ENCODE assay signal across 1 cellular context in the genomic region with DNA sequence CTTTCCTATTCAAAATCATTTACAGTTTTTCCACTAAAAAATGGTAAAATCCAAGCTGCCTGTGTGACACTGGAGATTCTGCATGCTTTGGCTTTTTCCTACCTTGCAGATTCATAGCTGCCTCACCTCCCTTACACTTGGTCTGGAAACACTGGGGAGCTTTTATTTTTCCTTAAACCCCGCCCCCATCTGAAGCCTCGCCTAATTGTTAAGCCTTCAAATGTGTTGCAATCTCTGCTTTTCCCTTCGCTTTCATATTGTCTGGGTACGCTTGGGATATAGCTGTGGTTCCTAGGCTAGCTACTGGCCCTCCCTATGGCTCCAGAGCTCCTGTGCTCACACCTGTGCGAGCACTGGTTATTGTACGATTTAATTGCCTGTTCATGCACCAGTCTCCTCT.
TF ChIP-seq lines count a peak whose summit lies in the region.

No MANE protein-coding gene starts in this region.

TF ChIP-seq in H1, 55 proteins besides CTCF, POLR2A, EP300 and RAD21:
- TF ChIP-seq BRCA1 (IDR thresholded peaks at IDR 0.05; ENCODE audit: low read depth, low read length) (no peak), TCF12 (IDR thresholded peaks at IDR 0.05; ENCODE audit: low read depth, low read length) (no peak), SP4 (IDR thresholded peaks at IDR 0.05; ENCODE audit: low read length) (no peak), CHD1 (IDR thresholded peaks at IDR 0.05; ENCODE audit: low read depth, low read length) (no peak), SP1 (IDR thresholded peaks at IDR 0.05; ENCODE audit: low read depth, low read length) (no peak), NANOG (IDR thresholded peaks at IDR 0.05; ENCODE audit: insufficient read depth, low read depth, low read length, poor library complexity, severe bottlenecking) (no peak), EGR1 (IDR thresholded peaks at IDR 0.05; ENCODE audit: borderline replicate concordance, low read depth, low read length) (no peak), BACH1 (IDR thresholded peaks at IDR 0.05; ENCODE audit: low read length) (no peak), PHF8 (conservative IDR thresholded peaks at IDR 0.05; ENCODE audit: low read depth, low read length) (no peak), JUND (IDR thresholded peaks at IDR 0.05; ENCODE audit: low read length) (no peak)
TF ChIP-seq in H1: peak in this region for 0.
